Comparison of ENCODE assay signal across 1 cellular context in genomic region chr12:116713529-116713928, GRCh38.
TF ChIP-seq lines count a peak whose summit lies in the region.

No MANE protein-coding gene starts in this region.

TF ChIP-seq in IMR-90, 13 proteins besides CTCF, POLR2A, EP300 and RAD21:
- no peak for TF ChIP-seq RCOR1 (IDR thresholded peaks at IDR 0.05; ENCODE audit: insufficient replicate concordance, low read length)
- no peak for TF ChIP-seq FOS (IDR thresholded peaks at IDR 0.05; ENCODE audit: low read depth, low read length)
- no peak for TF ChIP-seq BHLHE40 (IDR thresholded peaks at IDR 0.05; ENCODE audit: low read depth, low read length)
- TF ChIP-seq ELK1 (IDR thresholded peaks at IDR 0.05; ENCODE audit: borderline replicate concordance, low read depth, low read length), result no peak
